Comparison of ENCODE assay signal across 34 cellular contexts in genomic region chr7:38224392-38224791, GRCh38. TPM values are rescaled to one million over a fixed set of nuclear protein-coding genes. Genes with fewer than 3 reads are reported as not detected.
A peak's percentile ranks its signal among the peaks of the same experiment; 100 is the strongest.
DNase-seq lines count a peak whose midpoint lies in the region; ATAC-seq and TF ChIP-seq lines count a peak whose summit lies in the region.
"Had no signal": no experiment of that assay in that cellular context is flagged by ENCODE, and none has a peak within 500 bp of the region (broad histone marks: within the 10 kb centered on the region; RNA-seq: fewer than 3 reads in every experiment).

No MANE protein-coding gene starts in this region.

- no peak for TF ChIP-seq EP300 in esophagus muscularis mucosa (IDR thresholded peaks at IDR 0.05)

- no peaks in the 10 kb centered on the region for H3K9me3 Mint-ChIP-seq in effector memory CD8-positive, alpha-beta T cell
- H3K9me3 Mint-ChIP-seq in natural killer cell = no peaks in the 10 kb centered on the region
- H3K9me3 Mint-ChIP-seq in activated T-helper 17 cell treated with anti-CD3 and anti-CD28 coated beads, Interleukin-2, amount 50 U/mL, for 72 hours = no peaks in the 10 kb centered on the region
- H3K9me3 Mint-ChIP-seq: activated naive CD4-positive, alpha-beta T cell treated with anti-CD3 and anti-CD28 coated beads, Interleukin-2, amount 50 U/mL, for 72 hours; stimulated activated naive B cell treated with anti-CD40 and anti-IgM and Interleukin-4, amounts not matched to agents 10 μg/mL and 1 μg/mL and 100 μg/mL, for 72 hours; T-helper 1 cell treated with Interleukin-12 subunit alpha and Interleukin-12 subunit beta and Interleukin-4 antibody, amounts not matched to agents 30 μg/mL and 1 μg/mL, for 36 hours; type B pancreatic cell had no signal

- H3K4me1 Mint-ChIP-seq in effector memory CD8-positive, alpha-beta T cell (ENCODE audit: low read depth in 2 of 2) = peaks cover 57 to 80% of the 10 kb centered on the region in 2 donors
- H3K4me1 Mint-ChIP-seq in natural killer cell = peaks cover 95 to 97% of the 10 kb centered on the region in 2 donors
- H3K4me1 Mint-ChIP-seq in activated T-helper 17 cell treated with anti-CD3 and anti-CD28 coated beads, Interleukin-2, amount 50 U/mL, for 72 hours = peaks cover 15% of the 10 kb centered on the region

- H3K4me3 ChIP-seq in GM23248 (no peak overlapping the region), Karpas-422 (ENCODE audit: low read length) (no peak overlapping the region), esophagus muscularis mucosa (no peak overlapping the region), MM.1S (ENCODE audit: low read length) (no peak overlapping the region)
- H3K4me3 ChIP-seq: ascending aorta, cardiac muscle cell, coronary artery, gastrocnemius medialis, hepatocyte, pancreas, skin epidermis had no signal

- no peak for TF ChIP-seq POLR2A in esophagus muscularis mucosa (IDR thresholded peaks at IDR 0.05; ENCODE audit: low read depth)

- H3K4me2 ChIP-seq in GM23248 (ENCODE audit: unreplicated experiment) = no peak overlapping the region
- H3K4me2 ChIP-seq in Karpas-422 (ENCODE audit: low read depth, low read length, poor library complexity, severe bottlenecking) = no peak overlapping the region
- no peak overlapping the region for H3K4me2 ChIP-seq in MM.1S (ENCODE audit: low read depth, low read length)
- H3K4me2 ChIP-seq: hepatocyte, SK-N-SH had no signal

- peak overlapping the region; percentile 28; the same call in 1 of the 2 replicates for H3K9ac ChIP-seq in GM23248
- H3K9ac ChIP-seq in Karpas-422 (ENCODE audit: low read length) = no peak overlapping the region
- no peak overlapping the region for H3K9ac ChIP-seq in MM.1S (ENCODE audit: low read length)
- H3K9ac ChIP-seq: SK-N-SH had no signal

- H3K27me3 ChIP-seq in GM23248 (replicated peaks; ENCODE audit: insufficient read depth) (no peaks in the 10 kb centered on the region), Karpas-422 (ENCODE audit: low read length) (no peaks in the 10 kb centered on the region), esophagus muscularis mucosa (no peaks in the 10 kb centered on the region), MM.1S (replicated peaks; ENCODE audit: insufficient read depth, low read length) (no peaks in the 10 kb centered on the region)
- H3K27me3 ChIP-seq: ascending aorta, cardiac muscle cell, gastrocnemius medialis, hepatocyte, pancreas had no signal

- ATAC-seq in effector memory CD8-positive, alpha-beta T cell (replicated peaks) = no peak
- ATAC-seq in natural killer cell = no peak
- no peak for ATAC-seq in activated T-helper 17 cell treated with anti-CD3 and anti-CD28 coated beads, Interleukin-2, amount 50 U/mL, for 72 hours (replicated peaks)
- ATAC-seq: activated CD4-positive, CD25-positive, alpha-beta regulatory T cell treated with anti-CD3 and anti-CD28 coated beads, Interleukin-2, amount 50 U/mL, for 24 hours; activated naive CD4-positive, alpha-beta T cell treated with anti-CD3 and anti-CD28 coated beads, Interleukin-2, amount 50 U/mL, for 72 hours; gastrocnemius medialis; left cardiac atrium; pancreas; Right ventricle myocardium inferior; stimulated activated naive B cell treated with anti-CD40 and anti-IgM and Interleukin-4, amounts not matched to agents 10 μg/mL and 1 μg/mL and 100 μg/mL, for 72 hours had no signal

- DNase-seq in GM23248 = peak; percentile 29
- peak; percentile 39 for DNase-seq in Karpas-422
- no peak for DNase-seq in effector memory CD8-positive, alpha-beta T cell
- no peak for DNase-seq in natural killer cell
- no peak for DNase-seq in esophagus muscularis mucosa (ENCODE audit: extremely low spot score)
- DNase-seq in MM.1S = no peak
- DNase-seq: activated CD4-positive, alpha-beta T cell treated with anti-CD3 and anti-CD28 coated beads, Interleukin-2, amount 50 U/mL, for 4 hours; activated CD8-positive, alpha-beta memory T cell treated with anti-CD3 and anti-CD28 coated beads, Interleukin-2, amount 50 U/mL, for 48 hours; activated effector memory CD4-positive, alpha-beta T cell treated with Interleukin-2 at 50 U/mL for 16 hours; DMS79; effector memory CD4-positive, alpha-beta T cell; gastrocnemius medialis; GDM1; GOT3; left cardiac atrium; NCI-H1417; NCI-H226; NCI-H69; pancreas; SK-N-SH; stimulated activated naive B cell treated with anti-CD40 and anti-IgM and Interleukin-4, amounts not matched to agents 10 μg/mL and 1 μg/mL and 100 μg/mL, for 72 hours; substantia nigra had no signal

- H3K27me3 Mint-ChIP-seq in effector memory CD8-positive, alpha-beta T cell = no peaks in the 10 kb centered on the region
- H3K27me3 Mint-ChIP-seq in natural killer cell (ENCODE audit: low read depth in 2 of 2) = no peaks in the 10 kb centered on the region
- H3K27me3 Mint-ChIP-seq in activated T-helper 17 cell treated with anti-CD3 and anti-CD28 coated beads, Interleukin-2, amount 50 U/mL, for 72 hours = no peaks in the 10 kb centered on the region
- H3K27me3 Mint-ChIP-seq: stimulated activated naive B cell treated with anti-CD40 and anti-IgM and Interleukin-4, amounts not matched to agents 10 μg/mL and 1 μg/mL and 100 μg/mL, for 72 hours; type B pancreatic cell had no signal

- no peaks in the 10 kb centered on the region for H3K79me2 ChIP-seq in GM23248 (ENCODE audit: insufficient read depth)
- H3K79me2 ChIP-seq in Karpas-422 (ENCODE audit: low read length) = no peaks in the 10 kb centered on the region
- no peaks in the 10 kb centered on the region for H3K79me2 ChIP-seq in MM.1S (ENCODE audit: low read length)
- H3K79me2 ChIP-seq: hepatocyte had no signal

- intact Hi-C loops in natural killer cell (cut with micrococcal nuclease) = loop anchor here (5.0 kb wide), 1 partner anchor 38 kb away; no protein-coding TSS in a partner anchor
- intact Hi-C loops in esophagus muscularis mucosa (cut with DNase I) = loop anchor here (5.0 kb wide), 2 partner anchors 37 to 327 kb away; no protein-coding TSS in a partner anchor

- peak overlapping the region; percentile 44 to 53 for H3K4me3 Mint-ChIP-seq in effector memory CD8-positive, alpha-beta T cell
- H3K4me3 Mint-ChIP-seq in natural killer cell = peak overlapping the region; percentile 90
- H3K4me3 Mint-ChIP-seq in activated T-helper 17 cell treated with anti-CD3 and anti-CD28 coated beads, Interleukin-2, amount 50 U/mL, for 72 hours = no peak overlapping the region
- H3K4me3 Mint-ChIP-seq: stimulated activated naive B cell treated with anti-CD40 and anti-IgM and Interleukin-4, amounts not matched to agents 10 μg/mL and 1 μg/mL and 100 μg/mL, for 72 hours; T-helper 1 cell treated with Interleukin-12 subunit alpha and Interleukin-12 subunit beta and Interleukin-4 antibody, amounts not matched to agents 30 μg/mL and 1 μg/mL, for 36 hours; type B pancreatic cell had no signal

- H3K9me2 ChIP-seq in GM23248 (ENCODE audit: insufficient read depth) (no peaks in the 10 kb centered on the region), Karpas-422 (replicated peaks; ENCODE audit: insufficient read depth, low read length) (no peaks in the 10 kb centered on the region), MM.1S (replicated peaks; ENCODE audit: insufficient read depth, low read length) (no peaks in the 10 kb centered on the region)
- H3K9me2 ChIP-seq: SK-N-SH had no signal

- H2AFZ ChIP-seq in GM23248 (no peak overlapping the region), Karpas-422 (ENCODE audit: low read length) (no peak overlapping the region), MM.1S (ENCODE audit: low read length) (no peak overlapping the region)
- H2AFZ ChIP-seq: hepatocyte had no signal

- peaks cover 25% of the 10 kb centered on the region for H3K36me3 ChIP-seq in GM23248 (ENCODE audit: low read depth)
- H3K36me3 ChIP-seq in Karpas-422 (ENCODE audit: insufficient read depth, low read length) = peaks cover 10% of the 10 kb centered on the region; the same call in 1 of the 2 replicates
- peaks cover 8 to 59% (median 41%) of the 10 kb centered on the region in 4 donors for H3K36me3 ChIP-seq in esophagus muscularis mucosa
- no peaks in the 10 kb centered on the region for H3K36me3 ChIP-seq in MM.1S (replicated peaks; ENCODE audit: insufficient read depth, low read length)

- H3K9me3 ChIP-seq in GM23248 (ENCODE audit: low read depth) = no peaks in the 10 kb centered on the region
- H3K9me3 ChIP-seq in Karpas-422 (ENCODE audit: low read length) = no peaks in the 10 kb centered on the region
- no peaks in the 10 kb centered on the region for H3K9me3 ChIP-seq in esophagus muscularis mucosa
- no peaks in the 10 kb centered on the region for H3K9me3 ChIP-seq in MM.1S (replicated peaks; ENCODE audit: insufficient read depth, low read length)
- H3K9me3 ChIP-seq: ascending aorta, gastrocnemius medialis, pancreas, SK-N-SH had no signal

- H3K27ac ChIP-seq in GM23248 (no peak overlapping the region), Karpas-422 (ENCODE audit: low read length) (no peak overlapping the region), esophagus muscularis mucosa (replicated peaks in 1 of 4) (peak overlapping the region in 2 of 4 donors; percentile 25 to 57), MM.1S (ENCODE audit: low read length) (no peak overlapping the region)
- H3K27ac ChIP-seq: ascending aorta, C4-2B, cardiac muscle cell, coronary artery, gastrocnemius medialis, hepatocyte, pancreas, skin epidermis had no signal

- no peaks in the 10 kb centered on the region for H4K20me1 ChIP-seq in GM23248 (ENCODE audit: insufficient read depth)
- H4K20me1 ChIP-seq in Karpas-422 (ENCODE audit: insufficient read depth, low read depth, low read length) = no peaks in the 10 kb centered on the region
- H4K20me1 ChIP-seq in MM.1S (ENCODE audit: insufficient read depth, low read length) = no peaks in the 10 kb centered on the region

- H3K27ac Mint-ChIP-seq in effector memory CD8-positive, alpha-beta T cell = peak overlapping the region; percentile 90 to 94
- peak overlapping the region; percentile 95 to 96 for H3K27ac Mint-ChIP-seq in natural killer cell
- no peak overlapping the region for H3K27ac Mint-ChIP-seq in activated T-helper 17 cell treated with anti-CD3 and anti-CD28 coated beads, Interleukin-2, amount 50 U/mL, for 72 hours
- H3K27ac Mint-ChIP-seq: activated naive CD4-positive, alpha-beta T cell treated with anti-CD3 and anti-CD28 coated beads, Interleukin-2, amount 50 U/mL, for 72 hours; stimulated activated naive B cell treated with anti-CD40 and anti-IgM and Interleukin-4, amounts not matched to agents 10 μg/mL and 1 μg/mL and 100 μg/mL, for 72 hours; T-helper 1 cell treated with Interleukin-12 subunit alpha and Interleukin-12 subunit beta and Interleukin-4 antibody, amounts not matched to agents 30 μg/mL and 1 μg/mL, for 36 hours; type B pancreatic cell had no signal

- H3K4me1 ChIP-seq in GM23248 (ENCODE audit: insufficient read depth) (0 out of 2 replicates have a peak, but pooled peaks cover 4% of the 10 kb centered on the region), Karpas-422 (ENCODE audit: low read length) (no peaks in the 10 kb centered on the region), esophagus muscularis mucosa (peaks cover 0 to 25% (median 19%) of the 10 kb centered on the region in 4 donors), MM.1S (ENCODE audit: low read length) (no peaks in the 10 kb centered on the region)
- H3K4me1 ChIP-seq: ascending aorta, pancreas had no signal

- 65 to 69% methylated on average over 5 of the region's 5 CpGs for WGBS in GM23248 (ENCODE audit: low coverage in 1 of 2, low lambda C conversion rate in 2 of 2, missing lambda C conversion rate in 2 of 2), 2 experiments
- 42% methylated on average over 5 of the region's 5 CpGs for WGBS in esophagus muscularis mucosa

- H3F3A ChIP-seq in GM23248 (ENCODE audit: insufficient read depth) = no peaks in the 10 kb centered on the region
- H3F3A ChIP-seq in MM.1S (ENCODE audit: insufficient read depth, low read length) = no peaks in the 10 kb centered on the region

- TF ChIP-seq CTCF in natural killer cell (IDR thresholded peaks at IDR 0.05) (no peak), esophagus muscularis mucosa (IDR thresholded peaks at IDR 0.05) (no peak), MM.1S (IDR thresholded peaks at IDR 0.05; ENCODE audit: low read length) (no peak)

- H3K36me3 Mint-ChIP-seq in effector memory CD8-positive, alpha-beta T cell (ENCODE audit: insufficient read depth) = peaks cover 36% of the 10 kb centered on the region
- peaks cover 17% of the 10 kb centered on the region for H3K36me3 Mint-ChIP-seq in natural killer cell
- H3K36me3 Mint-ChIP-seq in activated T-helper 17 cell treated with anti-CD3 and anti-CD28 coated beads, Interleukin-2, amount 50 U/mL, for 72 hours (ENCODE audit: low read depth) = peaks cover 50% of the 10 kb centered on the region

- in situ Hi-C loops in GM23248 (cut with MboI) = loop anchor here (5.0 kb wide), 1 partner anchor 117 kb away; no protein-coding TSS in a partner anchor

RNA-seq across cellular contexts. Expression of gene STARD3NL, which starts 46.3 kb away (rescaled TPM):
- 44.8 and 68.1 TPM in 2 replicates for total RNA-seq in GM23248 (2014; rRNA removed; shearing (Covaris generic))
- 64.0 and 66.3 TPM in 2 replicates for polyA plus RNA-seq in GM23248 (2016; fragmentation: Nextera tagmentation; extraction: Ambion mirVana)
- 29.4 and 50.4 TPM in 2 replicates for total RNA-seq in Karpas-422 (2014; rRNA removed; shearing (Covaris generic); ENCODE audit: low replicate concordance)
- total RNA-seq in natural killer cell (10 to 100 TPM; 30.6 to 38.6 (median 38.3) TPM), esophagus muscularis mucosa (10 to 100 TPM; 29.2 to 56.1 (median 48.4) TPM)
- total RNA-seq in activated T-helper 17 cell treated with anti-CD3 and anti-CD28 coated beads, Interleukin-2, amount 50 U/mL, for 72 hours = 10 to 100 TPM; 20.6 to 28.9 TPM

Comparison
In these comparisons a context has a peak if more than half of its experiments do, and no peak if none do; other contexts are left out.
1. DNase-seq: peak in GM23248 (single experiment) and Karpas-422 (single experiment); none in effector memory CD8-positive, alpha-beta T cell (0 of 3), natural killer cell (single experiment), esophagus muscularis mucosa (single experiment) and MM.1S (single experiment).